In the genomic region with DNA sequence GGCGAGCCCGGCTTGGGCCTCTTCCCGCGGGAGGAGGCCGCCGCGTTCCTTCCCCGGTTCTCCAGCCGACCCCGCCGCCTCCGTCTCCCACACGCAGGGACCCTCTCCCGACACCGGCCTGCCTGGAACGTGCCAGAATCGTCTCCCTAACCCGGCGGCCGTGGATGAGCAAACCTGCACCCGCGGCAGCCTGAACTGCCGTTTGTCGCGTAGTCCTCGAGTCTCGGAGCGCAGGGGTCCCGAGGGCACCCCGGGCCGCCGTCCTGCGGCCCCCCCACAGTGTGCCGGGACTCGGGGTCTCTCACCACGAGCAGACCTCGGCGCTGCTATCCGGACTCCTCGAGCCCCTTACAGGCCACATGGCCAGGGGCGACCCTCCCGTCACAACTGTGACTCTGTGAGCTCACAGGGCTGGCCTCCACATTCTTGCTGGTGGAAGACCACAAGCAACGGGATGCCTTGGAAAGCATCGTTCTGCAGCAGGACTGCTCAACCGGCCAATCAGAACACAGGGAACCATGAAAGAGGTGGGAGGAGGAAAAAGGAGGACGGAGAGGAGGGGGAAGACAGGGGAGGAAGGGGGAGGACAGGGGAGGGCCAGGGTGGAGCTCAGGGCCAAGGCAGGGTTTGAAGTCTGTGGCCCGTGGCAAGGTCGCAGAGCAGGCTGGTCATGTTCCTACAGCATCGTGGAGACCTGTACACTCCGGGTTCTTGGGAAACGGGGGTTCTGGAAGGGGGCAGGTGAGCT, we compare ENCODE assay signal across 11 cellular contexts.
DNase-seq lines count a peak whose midpoint lies in the region; ATAC-seq, FAIRE-seq and TF ChIP-seq lines count a peak whose summit lies in the region.
"Had no signal": no experiment of that assay in that cellular context is flagged by ENCODE, and none has a peak within 500 bp of the region (broad histone marks: within the 10 kb centered on the region; RNA-seq: fewer than 3 reads in every experiment).

No MANE protein-coding gene starts in this region.

- H3K4me3 Mint-ChIP-seq in activated naive CD8-positive, alpha-beta T cell treated with anti-CD3 and anti-CD28 coated beads, Interleukin-2, amount 10 ng/mL, durations not matched to agents 7 days and 5 days: no peak overlapping the region
- H3K4me3 Mint-ChIP-seq in activated naive CD8-positive, alpha-beta T cell treated with anti-CD3 and anti-CD28 coated beads, Interleukin-2, amount 50 U/mL, for 24 hours: no peak overlapping the region
- H3K4me3 Mint-ChIP-seq in natural killer cell (peak overlapping the region; percentile 90), osteocyte (ENCODE audit: unreplicated experiment) (no peak overlapping the region), mesothelial cell of epicardium (no peak overlapping the region)
- H3K4me3 Mint-ChIP-seq: nephron had no signal

- H3K4me1 Mint-ChIP-seq in activated naive CD8-positive, alpha-beta T cell treated with anti-CD3 and anti-CD28 coated beads, Interleukin-2, amount 10 ng/mL, durations not matched to agents 7 days and 5 days: peaks cover 5% of the 10 kb centered on the region
- H3K4me1 Mint-ChIP-seq in activated naive CD8-positive, alpha-beta T cell treated with anti-CD3 and anti-CD28 coated beads, Interleukin-2, amount 50 U/mL, for 24 hours: peaks cover 6% of the 10 kb centered on the region
- H3K4me1 Mint-ChIP-seq in natural killer cell: peaks cover 7 to 26% of the 10 kb centered on the region in 2 donors
- no peaks in the 10 kb centered on the region for H3K4me1 Mint-ChIP-seq in osteocyte (ENCODE audit: unreplicated experiment)
- H3K4me1 Mint-ChIP-seq in mesothelial cell of epicardium: no peaks in the 10 kb centered on the region

- no peak for TF ChIP-seq CTCF in natural killer cell (IDR thresholded peaks at IDR 0.05)
- TF ChIP-seq CTCF in osteocyte (IDR thresholded peaks at IDR 0.05): no peak
- no peak for TF ChIP-seq CTCF in mesothelial cell of epicardium (IDR thresholded peaks at IDR 0.05; ENCODE audit: unreplicated experiment)

- POLR2A ChIA-PET in activated naive CD8-positive, alpha-beta T cell treated with anti-CD3 and anti-CD28 coated beads, Interleukin-2, amount 10 ng/mL, durations not matched to agents 7 days and 5 days (lab: Charles Lee): interaction anchor here (0.8 to 1.6 kb wide), 3 partner anchors 13 to 110 kb away, joined by 3 to 7 read pairs (median 5); no protein-coding TSS in a partner anchor

- peak; percentile 1 for ATAC-seq in activated naive CD8-positive, alpha-beta T cell treated with anti-CD3 and anti-CD28 coated beads, Interleukin-2, amount 10 ng/mL, durations not matched to agents 7 days and 5 days (ENCODE audit: low read depth)
- no peak for ATAC-seq in activated naive CD8-positive, alpha-beta T cell treated with anti-CD3 and anti-CD28 coated beads, Interleukin-2, amount 50 U/mL, for 24 hours
- ATAC-seq in natural killer cell: no peak

- DNase-seq in activated naive CD8-positive, alpha-beta T cell treated with anti-CD3 and anti-CD28 coated beads, Interleukin-2, amount 10 ng/mL, durations not matched to agents 7 days and 5 days: no peak
- no peak for DNase-seq in activated naive CD8-positive, alpha-beta T cell treated with anti-CD3 and anti-CD28 coated beads, Interleukin-2, amount 50 U/mL, for 24 hours
- DNase-seq in dermis blood vessel endothelial cell (peak; percentile 5), natural killer cell (no peak), urothelium cell line (ENCODE audit: low spot score) (peak; percentile 17), NAMALWA (ENCODE audit: low spot score) (no peak), osteocyte (ENCODE audit: extremely low spot score, unreplicated experiment) (no peak), mesothelial cell of epicardium (ENCODE audit: low spot score in 2 of 2, unreplicated experiment in 2 of 2) (no peak)
- DNase-seq: GOT3 had no signal

- no peak overlapping the region for H3K27ac Mint-ChIP-seq in activated naive CD8-positive, alpha-beta T cell treated with anti-CD3 and anti-CD28 coated beads, Interleukin-2, amount 10 ng/mL, durations not matched to agents 7 days and 5 days
- H3K27ac Mint-ChIP-seq in activated naive CD8-positive, alpha-beta T cell treated with anti-CD3 and anti-CD28 coated beads, Interleukin-2, amount 50 U/mL, for 24 hours: no peak overlapping the region
- H3K27ac Mint-ChIP-seq in natural killer cell: peak overlapping the region; percentile 41 to 86
- no peak overlapping the region for H3K27ac Mint-ChIP-seq in osteocyte (ENCODE audit: unreplicated experiment)
- no peak overlapping the region for H3K27ac Mint-ChIP-seq in mesothelial cell of epicardium

- no peaks in the 10 kb centered on the region for H3K27me3 Mint-ChIP-seq in activated naive CD8-positive, alpha-beta T cell treated with anti-CD3 and anti-CD28 coated beads, Interleukin-2, amount 10 ng/mL, durations not matched to agents 7 days and 5 days
- no peaks in the 10 kb centered on the region for H3K27me3 Mint-ChIP-seq in activated naive CD8-positive, alpha-beta T cell treated with anti-CD3 and anti-CD28 coated beads, Interleukin-2, amount 50 U/mL, for 24 hours
- H3K27me3 Mint-ChIP-seq in natural killer cell (ENCODE audit: low read depth in 2 of 2) (no peaks in the 10 kb centered on the region), osteocyte (ENCODE audit: unreplicated experiment) (no peaks in the 10 kb centered on the region), mesothelial cell of epicardium (ENCODE audit: low read depth) (peaks cover 42% of the 10 kb centered on the region)

- FAIRE-seq in urothelium cell line (lab: Jason Lieb, UNC): no peak
- FAIRE-seq: HTR-8/SVneo had no signal

- intact Hi-C loops in natural killer cell (cut with micrococcal nuclease): no loop called here

- no peaks in the 10 kb centered on the region for H3K9me3 Mint-ChIP-seq in activated naive CD8-positive, alpha-beta T cell treated with anti-CD3 and anti-CD28 coated beads, Interleukin-2, amount 10 ng/mL, durations not matched to agents 7 days and 5 days
- no peaks in the 10 kb centered on the region for H3K9me3 Mint-ChIP-seq in activated naive CD8-positive, alpha-beta T cell treated with anti-CD3 and anti-CD28 coated beads, Interleukin-2, amount 50 U/mL, for 24 hours
- H3K9me3 Mint-ChIP-seq in natural killer cell (no peaks in the 10 kb centered on the region), osteocyte (ENCODE audit: unreplicated experiment) (no peaks in the 10 kb centered on the region), mesothelial cell of epicardium (no peaks in the 10 kb centered on the region)
- H3K9me3 Mint-ChIP-seq: nephron had no signal

- H3K36me3 Mint-ChIP-seq in activated naive CD8-positive, alpha-beta T cell treated with anti-CD3 and anti-CD28 coated beads, Interleukin-2, amount 10 ng/mL, durations not matched to agents 7 days and 5 days: no peaks in the 10 kb centered on the region
- no peaks in the 10 kb centered on the region for H3K36me3 Mint-ChIP-seq in activated naive CD8-positive, alpha-beta T cell treated with anti-CD3 and anti-CD28 coated beads, Interleukin-2, amount 50 U/mL, for 24 hours (ENCODE audit: low read depth)
- H3K36me3 Mint-ChIP-seq in natural killer cell (no peaks in the 10 kb centered on the region), osteocyte (ENCODE audit: unreplicated experiment) (no peaks in the 10 kb centered on the region), mesothelial cell of epicardium (no peaks in the 10 kb centered on the region)

Comparison
In these comparisons a context has a peak if more than half of its experiments do, and no peak if none do; other contexts are left out.
1. DNase-seq: peak in dermis blood vessel endothelial cell (single experiment) and urothelium cell line (single experiment); none in activated naive CD8-positive, alpha-beta T cell treated with anti-CD3 and anti-CD28 coated beads, Interleukin-2, amount 10 ng/mL, durations not matched to agents 7 days and 5 days (single experiment), activated naive CD8-positive, alpha-beta T cell treated with anti-CD3 and anti-CD28 coated beads, Interleukin-2, amount 50 U/mL, for 24 hours (single experiment), natural killer cell (single experiment), NAMALWA (single experiment), osteocyte (single experiment) and mesothelial cell of epicardium (0 of 2).
2. H3K27ac Mint-ChIP-seq: peak in natural killer cell (2 of 2); none in activated naive CD8-positive, alpha-beta T cell treated with anti-CD3 and anti-CD28 coated beads, Interleukin-2, amount 10 ng/mL, durations not matched to agents 7 days and 5 days (single experiment), activated naive CD8-positive, alpha-beta T cell treated with anti-CD3 and anti-CD28 coated beads, Interleukin-2, amount 50 U/mL, for 24 hours (single experiment), osteocyte (single experiment) and mesothelial cell of epicardium (single experiment).